16 cellular contexts compared by ENCODE assay signal in the genomic region with DNA sequence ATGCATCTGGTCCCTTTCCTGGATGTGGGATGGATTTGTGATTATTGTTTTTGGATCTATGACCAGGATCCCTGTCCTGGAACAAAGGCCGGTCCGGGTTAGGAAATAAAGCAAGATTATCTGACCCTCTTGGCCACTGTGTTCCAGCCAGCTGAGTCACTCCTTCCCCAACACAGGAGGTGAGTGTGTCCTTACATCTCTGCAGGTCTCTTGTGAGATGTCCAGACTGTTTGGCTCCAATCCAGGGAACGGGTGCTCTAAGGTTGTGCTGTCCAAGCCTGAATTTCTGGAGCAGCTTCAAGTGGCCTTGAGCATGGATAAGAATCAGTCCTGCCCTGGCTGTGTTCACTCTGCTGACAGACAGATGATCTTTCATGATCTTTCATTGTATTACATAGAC.
A peak's percentile ranks its signal among the peaks of the same experiment; 100 is the strongest.
DNase-seq lines count a peak whose midpoint lies in the region; ATAC-seq and TF ChIP-seq lines count a peak whose summit lies in the region.
"Had no signal": no experiment of that assay in that cellular context is flagged by ENCODE, and none has a peak within 500 bp of the region (broad histone marks: within the 10 kb centered on the region; RNA-seq: fewer than 3 reads in every experiment).

No MANE protein-coding gene starts in this region.

- DNase-seq in left cardiac atrium (peak; percentile 48), Right ventricle myocardium superior (no peak), NCI-H69 (lab: John Stamatoyannopoulos, UW) (peak; percentile 21), dermis blood vessel endothelial cell (peak; percentile 2), fibroblast of the aortic adventitia (ENCODE audit: low read depth) (peak; percentile 9), T-helper 9 cell (no peak), NCI-H524 treated with DMSO at 0.1 percent for 48 hours (lab: John Stamatoyannopoulos, UW) (no peak)
- no peak for DNase-seq in activated CD8-positive, alpha-beta memory T cell treated with anti-CD3 and anti-CD28 coated beads, Interleukin-2, amount 50 U/mL, for 4 hours
- DNase-seq: 8988T; C1 segment of cervical spinal cord; Calu3; CD4-positive, alpha-beta T cell; DMS 273 treated with DMSO at 0.1 percent for 48 hours; DMS79 had no signal

- intact Hi-C loops in left cardiac atrium (cut with DNase I), result no loop called here
- intact Hi-C loops in Right ventricle myocardium superior (cut with DNase I), result no loop called here

- ATAC-seq in left cardiac atrium (peak in 1 of 2 donors; percentile 59), Right ventricle myocardium superior (ENCODE audit: poor library complexity) (no peak)
- ATAC-seq: GM12878, HCT116 had no signal

- H3K4me3 ChIP-seq in fibroblast of the aortic adventitia (ENCODE audit: low read depth, low read length), result no peak overlapping the region
- H3K4me3 ChIP-seq: GM12878 had no signal

- no peak for TF ChIP-seq CTCF in fibroblast of the aortic adventitia (IDR thresholded peaks at IDR 0.05; ENCODE audit: insufficient read depth, low read length)

Comparison
In these comparisons a context has a peak if more than half of its experiments do, and no peak if none do; other contexts are left out.
1. DNase-seq: peak in left cardiac atrium (single experiment), NCI-H69 (single experiment), dermis blood vessel endothelial cell (single experiment) and fibroblast of the aortic adventitia (single experiment); none in Right ventricle myocardium superior (single experiment), T-helper 9 cell (single experiment), NCI-H524 treated with DMSO at 0.1 percent for 48 hours (single experiment) and activated CD8-positive, alpha-beta memory T cell treated with anti-CD3 and anti-CD28 coated beads, Interleukin-2, amount 50 U/mL, for 4 hours (single experiment).